ENCODE assay signal across 8 cellular contexts in genomic region chr1:166164995-166165660, GRCh38. TPM values are rescaled to one million over a fixed set of nuclear protein-coding genes. Genes with fewer than 3 reads are reported as not detected.
DNase-seq lines count a peak whose midpoint lies in the region; ATAC-seq and TF ChIP-seq lines count a peak whose summit lies in the region.

No MANE protein-coding gene starts in this region.

- no peaks in the 10 kb centered on the region for H3K9me3 ChIP-seq in HUES64 (ENCODE audit: insufficient read depth, low read depth, low read length)
- no peaks in the 10 kb centered on the region for H3K9me3 ChIP-seq in cardiac muscle cell (ENCODE audit: low read depth)

- no peak for ATAC-seq in activated T-cell treated with anti-CD3 and anti-CD28 coated beads, Interleukin-2, amount 50 U/mL, for 72 hours (replicated peaks in 1 of 2)

- peak overlapping the region; percentile 82 to 86 for H3K4me3 Mint-ChIP-seq in activated T-cell treated with anti-CD3 and anti-CD28 coated beads, Interleukin-2, amount 50 U/mL, for 72 hours
- peak overlapping the region; percentile 68 for H3K4me3 Mint-ChIP-seq in osteocyte (ENCODE audit: unreplicated experiment)

- 1% methylated on average over 56 of the region's 56 CpGs for WGBS in HUES64

- no peak overlapping the region for H3K27ac ChIP-seq in HUES64 (ENCODE audit: low read depth, low read length)
- no peak overlapping the region for H3K27ac ChIP-seq in cardiac muscle cell

- H3K9me3 Mint-ChIP-seq in activated T-cell treated with anti-CD3 and anti-CD28 coated beads, Interleukin-2, amount 50 U/mL, for 72 hours = no peaks in the 10 kb centered on the region
- H3K9me3 Mint-ChIP-seq in osteocyte (ENCODE audit: unreplicated experiment) = no peaks in the 10 kb centered on the region

- no peak overlapping the region for H3K9ac ChIP-seq in HUES64 (ENCODE audit: low read depth, low read length)

- H3K4me3 ChIP-seq in HUES64 (ENCODE audit: low read length) = peak overlapping the region; percentile 65
- H3K4me3 ChIP-seq in cardiac muscle cell = no peak overlapping the region

- H3K36me3 Mint-ChIP-seq in activated T-cell treated with anti-CD3 and anti-CD28 coated beads, Interleukin-2, amount 50 U/mL, for 72 hours (ENCODE audit: insufficient read depth in 2 of 2) = no peaks in the 10 kb centered on the region
- no peaks in the 10 kb centered on the region for H3K36me3 Mint-ChIP-seq in osteocyte (ENCODE audit: unreplicated experiment)

- H3K4me1 ChIP-seq in HUES64 (ENCODE audit: insufficient read depth, low read length) (peaks cover 16% of the 10 kb centered on the region), cardiac muscle cell (ENCODE audit: low read depth) (peaks cover 6% of the 10 kb centered on the region)

- peaks cover 64% of the 10 kb centered on the region for H3K27me3 Mint-ChIP-seq in activated T-cell treated with anti-CD3 and anti-CD28 coated beads, Interleukin-2, amount 50 U/mL, for 72 hours (ENCODE audit: low read depth)
- peaks cover 49% of the 10 kb centered on the region for H3K27me3 Mint-ChIP-seq in osteocyte (ENCODE audit: unreplicated experiment)

- H3K4me1 Mint-ChIP-seq in activated T-cell treated with anti-CD3 and anti-CD28 coated beads, Interleukin-2, amount 50 U/mL, for 72 hours (ENCODE audit: low read depth) = peaks cover 37% of the 10 kb centered on the region
- H3K4me1 Mint-ChIP-seq in osteocyte (ENCODE audit: unreplicated experiment) = peaks cover 12% of the 10 kb centered on the region

- TF ChIP-seq CTCF in cardiac muscle cell (IDR thresholded peaks at IDR 0.05; ENCODE audit: low read depth, low read length) (peak; percentile 56), osteocyte (IDR thresholded peaks at IDR 0.05) (peak; percentile 54)

- H3K36me3 ChIP-seq in HUES64 (ENCODE audit: insufficient read depth, low read length) = no peaks in the 10 kb centered on the region
- no peaks in the 10 kb centered on the region for H3K36me3 ChIP-seq in cardiac muscle cell

- H3K27ac Mint-ChIP-seq in activated T-cell treated with anti-CD3 and anti-CD28 coated beads, Interleukin-2, amount 50 U/mL, for 72 hours = no peak overlapping the region
- no peak overlapping the region for H3K27ac Mint-ChIP-seq in osteocyte (ENCODE audit: unreplicated experiment)

- H3K27me3 ChIP-seq in HUES64 (ENCODE audit: insufficient read depth, low read length) = peaks cover 62% of the 10 kb centered on the region
- H3K27me3 ChIP-seq in cardiac muscle cell = peaks cover 75% of the 10 kb centered on the region

- DNase-seq in stimulated activated CD4-positive, alpha-beta T cell treated with anti-CD3 and anti-CD28 coated beads, Interleukin-12 subunit alpha, Interleukin-12 subunit beta, amount 100 ng/mL, for 4 hours = peak; percentile 3
- DNase-seq in stimulated activated CD4-positive, alpha-beta T cell treated with anti-CD3 and anti-CD28 coated beads, Interleukin-1b, Interleukin-23, amount 100 ng/mL, for 48 hours = no peak
- DNase-seq in activated T-cell treated with anti-CD3 and anti-CD28 coated beads, Interleukin-2, amount 50 U/mL, for 72 hours = peak; percentile 30 to 42
- peak; percentile 58 to 88 for DNase-seq in cardiac muscle cell (ENCODE audit: low read depth in 1 of 2, low spot score in 1 of 2)
- no peak for DNase-seq in osteocyte (ENCODE audit: extremely low spot score, unreplicated experiment)
- DNase-seq in GDM1 (lab: John Stamatoyannopoulos, UW) = no peak
- no peak for DNase-seq in activated gamma-delta T cell treated with Interleukin-2 at 50 U/mL for 16 hours

RNA-seq across cellular contexts. Expression of gene FAM78B, which starts 1.7 kb away (rescaled TPM):
- 1.0 TPM for polyA plus RNA-seq in HUES64 (2013, experiment 1 of 2)
- 1.5 TPM for polyA plus RNA-seq in HUES64 (2013, experiment 2 of 2)
- under 1 TPM; 0.79 to 0.90 TPM for total RNA-seq in activated T-cell treated with anti-CD3 and anti-CD28 coated beads, Interleukin-2, amount 50 U/mL, for 72 hours
- 0.06 and 0.32 TPM in 2 replicates for total RNA-seq in cardiac muscle cell
- polyA plus RNA-seq in cardiac muscle cell = 0.57 TPM in 1 of 2 replicates, not detected in the other
- 0.16 and 0.51 TPM in 2 replicates for total RNA-seq in osteocyte

Comparison
In these comparisons a context has a peak if more than half of its experiments do, and no peak if none do; other contexts are left out.
1. DNase-seq: peak in stimulated activated CD4-positive, alpha-beta T cell treated with anti-CD3 and anti-CD28 coated beads, Interleukin-12 subunit alpha, Interleukin-12 subunit beta, amount 100 ng/mL, for 4 hours (single experiment), activated T-cell treated with anti-CD3 and anti-CD28 coated beads, Interleukin-2, amount 50 U/mL, for 72 hours (2 of 2) and cardiac muscle cell (2 of 2); none in stimulated activated CD4-positive, alpha-beta T cell treated with anti-CD3 and anti-CD28 coated beads, Interleukin-1b, Interleukin-23, amount 100 ng/mL, for 48 hours (single experiment), osteocyte (single experiment), GDM1 (single experiment) and activated gamma-delta T cell treated with Interleukin-2 at 50 U/mL for 16 hours (single experiment).